In the genomic region with DNA sequence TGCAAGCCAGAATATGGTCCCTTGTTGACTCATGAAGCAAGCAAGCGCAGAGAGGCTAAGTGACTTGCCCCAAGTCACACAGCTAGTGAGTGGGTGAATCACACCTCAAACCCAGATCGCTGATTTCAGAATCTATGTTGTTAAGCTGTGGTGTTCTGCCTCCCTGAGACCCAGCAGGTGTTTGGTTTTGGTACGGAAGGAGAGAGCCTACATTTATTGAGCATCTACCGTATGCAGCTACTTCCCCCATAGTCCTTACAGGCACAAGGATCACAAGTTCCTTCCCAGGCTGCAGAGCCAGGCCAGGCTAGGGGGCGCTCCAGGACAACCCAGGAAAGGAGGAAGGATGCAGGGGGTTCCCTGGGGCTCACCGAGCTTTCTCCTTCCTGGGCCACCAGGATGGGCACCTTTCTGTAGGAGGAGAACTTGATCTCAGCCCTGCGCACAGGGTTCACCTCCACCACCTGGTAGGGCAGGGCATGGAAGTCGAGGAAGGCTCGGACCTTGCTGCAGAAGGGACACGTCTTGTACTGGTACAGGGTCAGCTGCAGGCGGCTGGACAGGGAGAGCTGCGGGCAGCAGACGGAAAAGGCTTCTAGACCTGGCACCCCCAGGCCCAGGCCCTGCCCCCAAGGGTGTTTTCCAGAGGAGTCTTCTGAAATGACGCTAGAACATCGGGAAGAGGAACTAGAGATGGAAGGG, we compare ENCODE assay signal across 7 cellular contexts. TPM values are rescaled to one million over a fixed set of nuclear protein-coding genes. Genes with fewer than 3 reads are reported as not detected.
A peak's percentile ranks its signal among the peaks of the same experiment; 100 is the strongest.
DNase-seq lines count a peak whose midpoint lies in the region; TF ChIP-seq lines count a peak whose summit lies in the region.

No MANE protein-coding gene starts in this region.

- H3K79me2 ChIP-seq in MM.1S (ENCODE audit: low read length), result peaks cover 33% of the 10 kb centered on the region

- peaks cover 6% of the 10 kb centered on the region for H3K36me3 Mint-ChIP-seq in neural crest cell (ENCODE audit: low read depth)

- TF ChIP-seq CTCF in MM.1S (IDR thresholded peaks at IDR 0.05; ENCODE audit: low read length), result peak; percentile 51
- peak; percentile 56 for TF ChIP-seq CTCF in neural crest cell (conservative IDR thresholded peaks at IDR 0.05)

- H3K4me2 ChIP-seq in MM.1S (ENCODE audit: low read depth, low read length), result no peak overlapping the region

- H3K27ac Mint-ChIP-seq in neural crest cell (ENCODE audit: unreplicated experiment), result no peak overlapping the region

- no peaks in the 10 kb centered on the region for H3K9me3 ChIP-seq in MM.1S (replicated peaks; ENCODE audit: insufficient read depth, low read length)

- H3K36me3 ChIP-seq in MM.1S (replicated peaks; ENCODE audit: insufficient read depth, low read length), result no peaks in the 10 kb centered on the region

- H3K9me2 ChIP-seq in MM.1S (replicated peaks; ENCODE audit: insufficient read depth, low read length), result no peaks in the 10 kb centered on the region

- no peak overlapping the region for H2AFZ ChIP-seq in MM.1S (ENCODE audit: low read length)

- peaks cover 25% of the 10 kb centered on the region for H3K4me1 Mint-ChIP-seq in neural crest cell

- no peak overlapping the region for H3K27ac ChIP-seq in MM.1S (ENCODE audit: low read length)

- H4K20me1 ChIP-seq in MM.1S (ENCODE audit: insufficient read depth, low read length), result no peaks in the 10 kb centered on the region

- H3K4me1 ChIP-seq in MM.1S (ENCODE audit: low read length), result peaks cover 7% of the 10 kb centered on the region

- DNase-seq in ELR (ENCODE audit: low read depth), result peak; percentile 72
- DNase-seq in MM.1S, result no peak
- peak; percentile 64 for DNase-seq in activated CD4-positive, alpha-beta T cell treated with anti-CD3 and anti-CD28 coated beads for 48 hours
- DNase-seq in fibroblast of gingiva (ENCODE audit: low read depth), result peak; percentile 54
- peak; percentile 64 for DNase-seq in neural crest cell (ENCODE audit: low read depth, low spot score)
- no peak for DNase-seq in GM19240 (ENCODE audit: insufficient read length, low spot score)
- no peak for DNase-seq in cortex of kidney (lab: John Stamatoyannopoulos, UW)

- peak overlapping the region; percentile 88 for H3K4me3 Mint-ChIP-seq in neural crest cell

- H3K27me3 ChIP-seq in MM.1S (replicated peaks; ENCODE audit: insufficient read depth, low read length), result no peaks in the 10 kb centered on the region

- H3K27me3 Mint-ChIP-seq in neural crest cell (ENCODE audit: low read depth), result no peaks in the 10 kb centered on the region

- peaks cover 4% of the 10 kb centered on the region for H3K9me3 Mint-ChIP-seq in neural crest cell

- H3F3A ChIP-seq in MM.1S (ENCODE audit: insufficient read depth, low read length), result 0 out of 2 replicates have a peak, but pooled peaks cover 6% of the 10 kb centered on the region

- no peak overlapping the region for H3K9ac ChIP-seq in MM.1S (ENCODE audit: low read length)

- no peak overlapping the region for H3K4me3 ChIP-seq in MM.1S (ENCODE audit: low read length)

RNA-seq across cellular contexts. Expression of gene PTGES2, which starts 2.5 kb away (rescaled TPM):
- 63.2 and 72.2 TPM in 2 replicates for total RNA-seq in neural crest cell

RNA-seq across cellular contexts. Expression of gene LCN2, which starts 24.2 kb away (rescaled TPM):
- not detected in 2 replicates for total RNA-seq in neural crest cell

RNA-seq across cellular contexts. Expression of gene BBLN, which starts 35.0 kb away (rescaled TPM):
- total RNA-seq in neural crest cell, result 80.6 and 82.5 TPM in 2 replicates

RNA-seq across cellular contexts. Expression of gene SLC25A25, which starts 57.0 kb away (rescaled TPM):
- total RNA-seq in neural crest cell, result 13.9 and 16.8 TPM in 2 replicates

RNA-seq across cellular contexts. Expression of gene NAIF1, which starts 57.9 kb away (rescaled TPM):
- 9.8 and 11.8 TPM in 2 replicates for total RNA-seq in neural crest cell

Comparison
In these comparisons a context has a peak if more than half of its experiments do, and no peak if none do; other contexts are left out.
1. DNase-seq: peak in ELR (single experiment), activated CD4-positive, alpha-beta T cell treated with anti-CD3 and anti-CD28 coated beads for 48 hours (single experiment), fibroblast of gingiva (single experiment) and neural crest cell (single experiment); none in MM.1S (single experiment), GM19240 (single experiment) and cortex of kidney (single experiment).